25 cellular contexts compared by ENCODE assay signal in the genomic region with DNA sequence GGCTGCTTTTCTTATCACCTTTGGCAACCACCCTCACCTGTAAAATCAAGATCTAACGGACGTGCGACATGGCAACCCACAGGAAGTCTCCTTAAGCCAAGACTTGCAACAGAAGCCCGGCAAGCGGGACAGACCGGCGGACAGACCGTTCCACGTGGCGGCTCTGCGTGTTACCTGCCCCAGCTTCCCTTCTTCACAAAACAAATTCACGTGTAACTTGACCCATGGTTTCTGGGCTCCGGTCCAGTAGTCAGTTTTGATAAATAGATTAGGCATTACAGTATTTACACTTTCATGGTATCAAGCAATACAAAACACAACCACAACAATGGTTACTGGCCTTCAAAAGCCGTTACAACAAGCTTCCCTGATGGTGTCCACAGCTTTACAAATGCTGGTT. TPM values are rescaled to one million over a fixed set of nuclear protein-coding genes. Genes with fewer than 3 reads are reported as not detected.
DNase-seq lines count a peak whose midpoint lies in the region; ATAC-seq and TF ChIP-seq lines count a peak whose summit lies in the region.
"Had no signal": no experiment of that assay in that cellular context is flagged by ENCODE, and none has a peak within 500 bp of the region (broad histone marks: within the 10 kb centered on the region; RNA-seq: fewer than 3 reads in every experiment).

No MANE protein-coding gene starts in this region.

- H3K27me3 ChIP-seq in adrenal gland, result no peaks in the 10 kb centered on the region
- H3K27me3 ChIP-seq: SJCRH30 had no signal

- no peaks in the 10 kb centered on the region for H3K9me3 ChIP-seq in adrenal gland (replicated peaks in 1 of 3)
- H3K9me3 ChIP-seq: HAP-1, SJCRH30 had no signal

- 70 to 83% (median 77%) methylated on average over 13 to 14 of the region's 14 CpGs for WGBS in adrenal gland, 4 donors

- H3K9me3 Mint-ChIP-seq in IgD-negative memory B cell (no peaks in the 10 kb centered on the region), nephron progenitor cell (no peaks in the 10 kb centered on the region), natural killer cell (no peaks in the 10 kb centered on the region)
- H3K9me3 Mint-ChIP-seq: CD8-positive, alpha-beta memory T cell; HFFc6 had no signal

- peak overlapping the region in 2 of 3 donors; percentile 41 to 82 for H3K27ac Mint-ChIP-seq in IgD-negative memory B cell
- H3K27ac Mint-ChIP-seq in nephron progenitor cell, result peak overlapping the region; percentile 72
- H3K27ac Mint-ChIP-seq in natural killer cell, result no peak overlapping the region
- H3K27ac Mint-ChIP-seq: HFFc6 had no signal

- intact Hi-C loops in adrenal gland (cut with DNase I), result no loop called here
- intact Hi-C loops in natural killer cell (cut with micrococcal nuclease), result no loop called here

- TF ChIP-seq CTCF in C4-2B (conservative IDR thresholded peaks at IDR 0.05) (no peak), adrenal gland (IDR thresholded peaks at IDR 0.05) (no peak), nephron progenitor cell (IDR thresholded peaks at IDR 0.05) (no peak), natural killer cell (IDR thresholded peaks at IDR 0.05) (no peak)

- DNase-seq in adrenal gland, result peak in 4 of 7 donors; percentile 38 to 67 (median 46)
- no peak for DNase-seq in nephron progenitor cell
- DNase-seq in natural killer cell, result no peak
- DNase-seq in DMS153 treated with DMSO at 0.1 percent for 48 hours (lab: John Stamatoyannopoulos, UW; ENCODE audit: unreplicated experiment), result no peak
- no peak for DNase-seq in hepatic stellate cell (ENCODE audit: low spot score)
- DNase-seq: C1 segment of cervical spinal cord; Calu3; CD8-positive, alpha-beta memory T cell; DMS153; GOT3; HFFc6; KG1; MM.1S; NCI-H2081 treated with DMSO at 0.1 percent for 48 hours; NCI-H2171; NCI-H524; NCI-H748 treated with DMSO at 0.1 percent for 48 hours; NK-92 treated with Interleukin-12 subunit alpha and Interleukin-12 subunit beta, amount 100 ng/mL, for 24 hours; PC-3; SJCRH30 had no signal

- H3K36me3 Mint-ChIP-seq in IgD-negative memory B cell (peaks cover 12% of the 10 kb centered on the region), nephron progenitor cell (ENCODE audit: low read depth) (peaks cover 45% of the 10 kb centered on the region), natural killer cell (peaks cover 6% of the 10 kb centered on the region)

- peaks cover 0 to 2% (median 0%) of the 10 kb centered on the region in 3 donors for H3K4me1 Mint-ChIP-seq in IgD-negative memory B cell
- H3K4me1 Mint-ChIP-seq in nephron progenitor cell, result no peaks in the 10 kb centered on the region
- no peaks in the 10 kb centered on the region for H3K4me1 Mint-ChIP-seq in natural killer cell
- H3K4me1 Mint-ChIP-seq: CD8-positive, alpha-beta memory T cell had no signal

- peaks cover 0 to 62% of the 10 kb centered on the region in 2 donors for H3K36me3 ChIP-seq in adrenal gland (replicated peaks in 1 of 2)

- no peak for TF ChIP-seq POLR2A in adrenal gland (IDR thresholded peaks at IDR 0.05)

- no peak overlapping the region for H3K4me3 Mint-ChIP-seq in IgD-negative memory B cell
- H3K4me3 Mint-ChIP-seq in nephron progenitor cell, result no peak overlapping the region
- no peak overlapping the region for H3K4me3 Mint-ChIP-seq in natural killer cell
- H3K4me3 Mint-ChIP-seq: CD8-positive, alpha-beta memory T cell; HFFc6 had no signal

- no peaks in the 10 kb centered on the region for H3K27me3 Mint-ChIP-seq in IgD-negative memory B cell
- peaks cover 6% of the 10 kb centered on the region for H3K27me3 Mint-ChIP-seq in nephron progenitor cell (ENCODE audit: low read depth, poor library complexity)
- no peaks in the 10 kb centered on the region for H3K27me3 Mint-ChIP-seq in natural killer cell (ENCODE audit: low read depth in 2 of 2)
- H3K27me3 Mint-ChIP-seq: CD8-positive, alpha-beta memory T cell had no signal

- no peak overlapping the region for H3K4me3 ChIP-seq in adrenal gland
- H3K4me3 ChIP-seq: HAP-1, SJCRH30 had no signal

- ATAC-seq in natural killer cell, result no peak
- no peak for ATAC-seq in GM19023 (IDR thresholded peaks at IDR 0.05; ENCODE audit: unreplicated experiment)
- ATAC-seq: PC-3, SK-N-SH treated with all-trans-retinoic acid at 6 μM for 48 hours had no signal

- H3K27ac ChIP-seq in C4-2B (peak overlapping the region; percentile 15), adrenal gland (no peak overlapping the region)
- H3K27ac ChIP-seq: SJCRH30 had no signal

- H3K4me1 ChIP-seq in adrenal gland (replicated peaks in 1 of 2), result no peaks in the 10 kb centered on the region
- H3K4me1 ChIP-seq: HAP-1, SJCRH30 had no signal

RNA-seq across cellular contexts. Expression of gene RASSF2, which starts 32.1 kb away (rescaled TPM):
- polyA plus RNA-seq in IgD-negative memory B cell (75.6 TPM), adrenal gland (10 to 100 TPM in 1 of 3 donors, 1 to 10 TPM in 2; 7.1 to 15.3 (median 8.8) TPM)
- total RNA-seq in adrenal gland (10 to 100 TPM; 11.7 to 40.2 (median 23.4) TPM), natural killer cell (10 to 100 TPM; 14.1 to 39.0 (median 16.3) TPM)

Comparison
In these comparisons a context has a peak if more than half of its experiments do, and no peak if none do; other contexts are left out.
1. H3K27ac Mint-ChIP-seq: peak in IgD-negative memory B cell (2 of 3) and nephron progenitor cell (single experiment); none in natural killer cell (0 of 2).
2. DNase-seq: peak in adrenal gland (4 of 7); none in nephron progenitor cell (single experiment), natural killer cell (single experiment), DMS153 treated with DMSO at 0.1 percent for 48 hours (single experiment) and hepatic stellate cell (single experiment).